Comparison of ENCODE assay signal across 1 cellular context in genomic region chr19:35868172-35868822, GRCh38.
TF ChIP-seq lines count a peak whose summit lies in the region.

Gene APLP1, plus strand, starts transcription at chr19:35868574. Its CDS starts 63 bp downstream, at chr19:35868637.

TF ChIP-seq in SK-N-SH treated with all-trans-retinoic acid at 6 μM for 48 hours, 23 proteins besides CTCF, POLR2A, EP300 and RAD21 (continued from another document):
- no peak for TF ChIP-seq TCF4 (CRISPR knock-in tag; IDR thresholded peaks at IDR 0.05; ENCODE audit: borderline replicate concordance)
- no peak for TF ChIP-seq ZFP30 (CRISPR knock-in tag; IDR thresholded peaks at IDR 0.05)
TF ChIP-seq in SK-N-SH treated with all-trans-retinoic acid at 6 μM for 48 hours: peak in this region for 0.
